Comparison of ENCODE assay signal across 8 cellular contexts in the genomic region with DNA sequence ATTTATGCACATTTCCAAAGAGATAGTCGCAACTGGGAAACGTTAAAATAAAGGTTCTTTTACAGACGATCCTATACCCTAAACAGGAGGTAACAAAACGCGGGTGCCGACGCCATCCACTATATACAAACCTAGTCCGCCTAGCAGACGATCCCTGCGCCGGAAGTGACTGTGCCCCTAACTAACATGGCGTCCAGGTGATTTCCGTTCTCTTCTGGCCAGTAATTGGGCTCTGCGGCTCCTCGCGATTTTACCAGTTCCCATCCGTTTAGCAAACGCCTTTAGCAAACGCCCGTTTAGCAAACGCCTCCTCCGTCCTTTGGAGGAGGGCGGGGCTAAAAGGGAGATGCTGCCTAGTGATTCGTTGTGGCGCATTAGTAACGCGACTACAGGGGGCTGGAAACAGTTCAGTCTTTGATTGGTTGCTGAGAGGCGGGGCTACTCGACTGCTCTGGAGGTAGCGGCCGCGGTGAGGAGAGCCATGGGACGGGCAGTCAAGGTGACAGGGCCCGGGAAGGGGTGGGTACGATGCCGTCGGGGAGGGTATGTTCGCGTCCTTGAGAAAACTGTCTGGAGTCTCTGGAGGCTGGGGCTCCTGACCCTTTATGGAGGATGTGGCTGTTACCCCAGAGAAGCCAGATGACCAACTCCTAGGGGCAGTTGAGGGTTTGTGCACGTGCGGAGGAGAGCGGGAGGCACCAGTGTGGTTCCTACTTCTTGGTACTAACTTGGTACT. TPM values are rescaled to one million over a fixed set of nuclear protein-coding genes. Genes with fewer than 3 reads are reported as not detected.
DNase-seq lines count a peak whose midpoint lies in the region; ATAC-seq and TF ChIP-seq lines count a peak whose summit lies in the region.

A gene (plus strand): TSS at position 405 of the 736 bp plus-strand sequence. CDS start 77 bp downstream, at position 482.

- DNase-seq in BJ (ENCODE audit: low read depth) (peak; percentile 97), NCI-H526 treated with DMSO at 0.1 percent for 48 hours (lab: John Stamatoyannopoulos, UW) (peak; percentile 97), coronary artery (ENCODE audit: low spot score) (peak; percentile 98), left colon (peak; percentile 93 to 99)
- DNase-seq in activated CD4-positive, alpha-beta T cell treated with anti-CD3 and anti-CD28 coated beads, Interleukin-2, amount 10 ng/mL, durations not matched to agents 24 days and 14 days, result peak; percentile 99
- DNase-seq in stimulated activated CD4-positive, alpha-beta T cell treated with anti-CD3 and anti-CD28 coated beads, Interleukin-1b, Interleukin-23, amount 100 ng/mL, for 48 hours, result peak; percentile 97

- TF ChIP-seq CTCF in BJ (IDR thresholded peaks at IDR 0.05; ENCODE audit: insufficient read depth, low read depth, low read length) (peak; percentile 12; the same call in 1 of the 2 replicates), coronary artery (IDR thresholded peaks at IDR 0.05) (no peak)

- CTCF ChIA-PET in BJ (lab: Yijun Ruan, JAX), result interaction anchor here (1.3 kb wide), 1 partner anchor 23 kb away, joined by 3 read pairs; no protein-coding TSS in a partner anchor

- peak; percentile 99 for ATAC-seq in GM19324 (IDR thresholded peaks at IDR 0.05; ENCODE audit: low FRiP score, unreplicated experiment)
- peak; percentile 96 for ATAC-seq in HG03469 (IDR thresholded peaks at IDR 0.05; ENCODE audit: unreplicated experiment)
- peak; percentile 94 for ATAC-seq in left colon

- intact Hi-C loops in activated CD4-positive, alpha-beta T cell treated with anti-CD3 and anti-CD28 coated beads, Interleukin-2, amount 10 ng/mL, durations not matched to agents 24 days and 14 days (cut with micrococcal nuclease), result loop anchor here (1.0 to 2.0 kb wide), 5 partner anchors 38 to 464 kb away; a partner anchor contains a TSS
- intact Hi-C loops in left colon (cut with DNase I, micrococcal nuclease), result no loop called here

- H3K36me3 ChIP-seq in BJ (ENCODE audit: control insufficient read depth, insufficient read depth, low read length), result no peaks in the 10 kb centered on the region

- H3K4me1 Mint-ChIP-seq in activated CD4-positive, alpha-beta T cell treated with anti-CD3 and anti-CD28 coated beads, Interleukin-2, amount 10 ng/mL, durations not matched to agents 24 days and 14 days, result peaks cover 45% of the 10 kb centered on the region

- peak within 1 kb of the TSS; percentile 100 for H3K4me3 Mint-ChIP-seq in activated CD4-positive, alpha-beta T cell treated with anti-CD3 and anti-CD28 coated beads, Interleukin-2, amount 10 ng/mL, durations not matched to agents 24 days and 14 days

- peak within 1 kb of the TSS; percentile 97 for H3K27ac Mint-ChIP-seq in activated CD4-positive, alpha-beta T cell treated with anti-CD3 and anti-CD28 coated beads, Interleukin-2, amount 10 ng/mL, durations not matched to agents 24 days and 14 days

- H3K4me3 ChIP-seq in BJ (ENCODE audit: low read depth, low read length) (peak within 1 kb of the TSS; percentile 60), coronary artery (peak within 1 kb of the TSS; percentile 89)

- H3K27ac ChIP-seq in coronary artery, result peak within 1 kb of the TSS; percentile 71 to 88

- H3K36me3 Mint-ChIP-seq in activated CD4-positive, alpha-beta T cell treated with anti-CD3 and anti-CD28 coated beads, Interleukin-2, amount 10 ng/mL, durations not matched to agents 24 days and 14 days (ENCODE audit: low read depth), result peaks cover 7% of the 10 kb centered on the region

- H3K27me3 ChIP-seq in BJ (ENCODE audit: control insufficient read depth, insufficient read depth, low read length), result no peaks in the 10 kb centered on the region

- H3K27me3 Mint-ChIP-seq in activated CD4-positive, alpha-beta T cell treated with anti-CD3 and anti-CD28 coated beads, Interleukin-2, amount 10 ng/mL, durations not matched to agents 24 days and 14 days, result no peaks in the 10 kb centered on the region

- POLR2A ChIA-PET in BJ (lab: Charles Lee), result no interaction called here

- H3K9me3 Mint-ChIP-seq in activated CD4-positive, alpha-beta T cell treated with anti-CD3 and anti-CD28 coated beads, Interleukin-2, amount 10 ng/mL, durations not matched to agents 24 days and 14 days, result no peaks in the 10 kb centered on the region

RNA-seq across cellular contexts. Expression of the gene that starts here (rescaled TPM):
- 1.6 and 3.2 TPM in 2 replicates for polyA plus RNA-seq in BJ (2011; rRNA removed)
- polyA minus RNA-seq in BJ (2011; rRNA and poly(A)+ RNA removed), result 0.62 and 0.67 TPM in 2 replicates
- total RNA-seq in activated CD4-positive, alpha-beta T cell treated with anti-CD3 and anti-CD28 coated beads, Interleukin-2, amount 10 ng/mL, durations not matched to agents 24 days and 14 days, result 17.9 and 18.1 TPM in 2 replicates
- total RNA-seq in left colon, result 10 to 100 TPM; 10.8 to 12.3 TPM

Comparison
In these comparisons a context has a peak if more than half of its experiments do, and no peak if none do; other contexts are left out.
1. Peak in every context shown above with its lines: DNase-seq, ATAC-seq, H3K4me3 ChIP-seq and H3K27ac ChIP-seq.